In genomic region chr11:111372538-111372937, GRCh38 we compare ENCODE assay signal across 17 cellular contexts. TPM values are rescaled to one million over a fixed set of nuclear protein-coding genes. Genes with fewer than 3 reads are reported as not detected.
DNase-seq lines count a peak whose midpoint lies in the region; ATAC-seq and TF ChIP-seq lines count a peak whose summit lies in the region.
"Had no signal": no experiment of that assay in that cellular context is flagged by ENCODE, and none has a peak within 500 bp of the region (broad histone marks: within the 10 kb centered on the region; RNA-seq: fewer than 3 reads in every experiment).

No MANE protein-coding gene starts in this region.

- no peak for ATAC-seq in activated naive CD8-positive, alpha-beta T cell treated with anti-CD3 and anti-CD28 coated beads, Interleukin-2, amount 50 U/mL, for 24 hours

- BruUV-seq in OCI-LY7 (replicated peaks; lab: Mats Ljungman, UMichigan): no TSS peak

- H3K4me3 ChIP-seq in OCI-LY7 (ENCODE audit: low read depth, low read length, poor library complexity, severe bottlenecking): peak overlapping the region; percentile 92
- no peak overlapping the region for H3K4me3 ChIP-seq in esophagus muscularis mucosa
- H3K4me3 ChIP-seq: coronary artery, ovary, suprapubic skin had no signal

- CTCF ChIA-PET in OCI-LY7 (lab: Charles Lee; ENCODE audit: unreplicated experiment): interaction anchor here (1.0 to 1.7 kb wide), 2 partner anchors 8 to 9 kb away, joined by 3 to 5 read pairs; no protein-coding TSS in a partner anchor

- H3K4me1 Mint-ChIP-seq in activated naive CD8-positive, alpha-beta T cell treated with anti-CD3 and anti-CD28 coated beads, Interleukin-2, amount 50 U/mL, for 24 hours: peaks cover 77% of the 10 kb centered on the region
- peaks cover 44% of the 10 kb centered on the region for H3K4me1 Mint-ChIP-seq in activated naive CD8-positive, alpha-beta T cell treated with anti-CD3 and anti-CD28 coated beads for 36 hours

- peaks cover 68% of the 10 kb centered on the region for H4K20me1 ChIP-seq in OCI-LY7 (ENCODE audit: insufficient read depth, low read length)

- peaks cover 99% of the 10 kb centered on the region for H3K36me3 ChIP-seq in OCI-LY7 (ENCODE audit: insufficient read depth, low read length)
- H3K36me3 ChIP-seq in esophagus muscularis mucosa: no peaks in the 10 kb centered on the region
- H3K36me3 ChIP-seq: ovary, suprapubic skin had no signal

- peak overlapping the region; percentile 96 for H3K4me2 ChIP-seq in OCI-LY7 (ENCODE audit: low read length)

- POLR2A ChIA-PET in OCI-LY7 (lab: Charles Lee): interaction anchor here (0.9 to 24.8 kb wide), 5 partner anchors 8 to 63 kb away, joined by 3 to 577 read pairs (median 6); no protein-coding TSS in a partner anchor

- intact Hi-C loops in OCI-LY7 (cut with micrococcal nuclease; ENCODE audit: unreplicated experiment) (no loop called here), esophagus muscularis mucosa (cut with DNase I) (no loop called here)

- 76% methylated on average over 2 of the region's 2 CpGs for WGBS in esophagus muscularis mucosa

- no peaks in the 10 kb centered on the region for H3K27me3 ChIP-seq in esophagus muscularis mucosa
- H3K27me3 ChIP-seq: ovary, suprapubic skin had no signal

- no peak overlapping the region for H3K4me3 Mint-ChIP-seq in activated naive CD8-positive, alpha-beta T cell treated with anti-CD3 and anti-CD28 coated beads, Interleukin-2, amount 50 U/mL, for 24 hours
- H3K4me3 Mint-ChIP-seq in activated naive CD8-positive, alpha-beta T cell treated with anti-CD3 and anti-CD28 coated beads for 36 hours: no peak overlapping the region
- H3K4me3 Mint-ChIP-seq: T-helper 2 cell treated with Interferon-gamma antibody and Interleukin-4, amounts not matched to agents 5 μg/mL and 100 μg/mL, for 36 hours had no signal

- H3K27ac ChIP-seq in OCI-LY7 (ENCODE audit: low read depth, low read length, poor library complexity, severe bottlenecking): peak overlapping the region; percentile 48
- no peak overlapping the region for H3K27ac ChIP-seq in esophagus muscularis mucosa (replicated peaks in 1 of 4)
- H3K27ac ChIP-seq: coronary artery, ovary, suprapubic skin had no signal

- H2AFZ ChIP-seq in OCI-LY7 (ENCODE audit: low read length): no peak overlapping the region

- DNase-seq in activated naive CD8-positive, alpha-beta T cell treated with anti-CD3 and anti-CD28 coated beads, Interleukin-2, amount 50 U/mL, for 24 hours: no peak
- no peak for DNase-seq in activated naive CD8-positive, alpha-beta T cell treated with anti-CD3 and anti-CD28 coated beads for 36 hours
- DNase-seq in NCI-H2029 (lab: John Stamatoyannopoulos, UW): peak; percentile 80
- DNase-seq in OCI-LY7 (ENCODE audit: low spot score): no peak
- peak; percentile 45 for DNase-seq in superior temporal gyrus (ENCODE audit: extremely low spot score)
- DNase-seq in NCI-H510A (lab: John Stamatoyannopoulos, UW): no peak
- no peak for DNase-seq in stimulated activated CD4-positive, alpha-beta T cell treated with anti-CD3 and anti-CD28 coated beads, Interleukin-4, amount 100 ng/mL, for 1 hour
- DNase-seq in esophagus muscularis mucosa (ENCODE audit: extremely low spot score): no peak
- DNase-seq: activated CD4-positive, alpha-beta T cell treated with anti-CD3 and anti-CD28 coated beads, Interleukin-2, amount 50 U/mL, for 48 hours; DMS53; NCI-H526 treated with DMSO at 0.1 percent for 48 hours; ovary; small intestine had no signal

- no peaks in the 10 kb centered on the region for H3K9me3 Mint-ChIP-seq in activated naive CD8-positive, alpha-beta T cell treated with anti-CD3 and anti-CD28 coated beads, Interleukin-2, amount 50 U/mL, for 24 hours
- peaks cover 2% of the 10 kb centered on the region for H3K9me3 Mint-ChIP-seq in activated naive CD8-positive, alpha-beta T cell treated with anti-CD3 and anti-CD28 coated beads for 36 hours
- H3K9me3 Mint-ChIP-seq: T-helper 2 cell treated with Interferon-gamma antibody and Interleukin-4, amounts not matched to agents 5 μg/mL and 100 μg/mL, for 36 hours had no signal

- H3K4me1 ChIP-seq in OCI-LY7 (ENCODE audit: insufficient read depth, low read length, poor library complexity, severe bottlenecking): peaks cover 95% of the 10 kb centered on the region
- H3K4me1 ChIP-seq in esophagus muscularis mucosa: peaks cover 0 to 3% (median 0%) of the 10 kb centered on the region in 4 donors
- H3K4me1 ChIP-seq: suprapubic skin had no signal

- H3K79me2 ChIP-seq in OCI-LY7 (ENCODE audit: insufficient read depth, low read depth, low read length): peaks cover 100% of the 10 kb centered on the region

- TF ChIP-seq EP300 in esophagus muscularis mucosa (IDR thresholded peaks at IDR 0.05): no peak

- H3K27me3 Mint-ChIP-seq in activated naive CD8-positive, alpha-beta T cell treated with anti-CD3 and anti-CD28 coated beads, Interleukin-2, amount 50 U/mL, for 24 hours: no peaks in the 10 kb centered on the region
- no peaks in the 10 kb centered on the region for H3K27me3 Mint-ChIP-seq in activated naive CD8-positive, alpha-beta T cell treated with anti-CD3 and anti-CD28 coated beads for 36 hours

- H3K9me2 ChIP-seq in OCI-LY7 (ENCODE audit: insufficient read depth, low read length): no peaks in the 10 kb centered on the region

- TF ChIP-seq POLR2A in esophagus muscularis mucosa (IDR thresholded peaks at IDR 0.05; ENCODE audit: low read depth): no peak

- H3K27ac Mint-ChIP-seq in activated naive CD8-positive, alpha-beta T cell treated with anti-CD3 and anti-CD28 coated beads, Interleukin-2, amount 50 U/mL, for 24 hours: peak overlapping the region; percentile 7
- no peak overlapping the region for H3K27ac Mint-ChIP-seq in activated naive CD8-positive, alpha-beta T cell treated with anti-CD3 and anti-CD28 coated beads for 36 hours
- H3K27ac Mint-ChIP-seq: T-helper 2 cell treated with Interferon-gamma antibody and Interleukin-4, amounts not matched to agents 5 μg/mL and 100 μg/mL, for 36 hours had no signal

- peaks cover 5% of the 10 kb centered on the region for H3K36me3 Mint-ChIP-seq in activated naive CD8-positive, alpha-beta T cell treated with anti-CD3 and anti-CD28 coated beads, Interleukin-2, amount 50 U/mL, for 24 hours (ENCODE audit: low read depth)
- H3K36me3 Mint-ChIP-seq in activated naive CD8-positive, alpha-beta T cell treated with anti-CD3 and anti-CD28 coated beads for 36 hours: peaks cover 4% of the 10 kb centered on the region

- TF ChIP-seq CTCF in OCI-LY7 (conservative IDR thresholded peaks at IDR 0.05; ENCODE audit: low read length) (no peak), esophagus muscularis mucosa (IDR thresholded peaks at IDR 0.05) (no peak)

- H3K9me3 ChIP-seq in OCI-LY7 (ENCODE audit: low read length) (no peaks in the 10 kb centered on the region; the same call in 1 of the 2 replicates), esophagus muscularis mucosa (no peaks in the 10 kb centered on the region)
- H3K9me3 ChIP-seq: ovary, suprapubic skin had no signal

RNA-seq across cellular contexts. Expression of gene POU2AF1, which starts 6.5 kb away (rescaled TPM):
- 1 to 10 TPM; 3.0 to 3.5 TPM for total RNA-seq in activated naive CD8-positive, alpha-beta T cell treated with anti-CD3 and anti-CD28 coated beads for 36 hours
- 56.4 and 86.1 TPM in 2 replicates for total RNA-seq in OCI-LY7 (2014; rRNA removed; shearing (Covaris generic))
- total RNA-seq in OCI-LY7 (2022) (285 and 315 TPM in 2 replicates), esophagus muscularis mucosa (under 1 TPM in 2 of 4 donors, not detected in 2; 0.17 TPM)
- total RNA-seq: epithelial cell of proximal tubule, suprapubic skin had no signal

Comparison
In these comparisons a context has a peak if more than half of its experiments do, and no peak if none do; other contexts are left out.
1. DNase-seq: peak in NCI-H2029 (single experiment) and superior temporal gyrus (single experiment); none in activated naive CD8-positive, alpha-beta T cell treated with anti-CD3 and anti-CD28 coated beads, Interleukin-2, amount 50 U/mL, for 24 hours (single experiment), activated naive CD8-positive, alpha-beta T cell treated with anti-CD3 and anti-CD28 coated beads for 36 hours (single experiment), OCI-LY7 (single experiment), NCI-H510A (single experiment), stimulated activated CD4-positive, alpha-beta T cell treated with anti-CD3 and anti-CD28 coated beads, Interleukin-4, amount 100 ng/mL, for 1 hour (single experiment) and esophagus muscularis mucosa (single experiment).
2. RNA of gene POU2AF1, which starts 6.5 kb away (total RNA-seq): 56.4 to 315 TPM in OCI-LY7; 3.0 to 3.5 TPM in activated naive CD8-positive, alpha-beta T cell treated with anti-CD3 and anti-CD28 coated beads for 36 hours and 0.17 TPM in esophagus muscularis mucosa; every median in the first group is over 10 times any median in the second.